ENCODE assay signal across 13 cellular contexts in the genomic region with DNA sequence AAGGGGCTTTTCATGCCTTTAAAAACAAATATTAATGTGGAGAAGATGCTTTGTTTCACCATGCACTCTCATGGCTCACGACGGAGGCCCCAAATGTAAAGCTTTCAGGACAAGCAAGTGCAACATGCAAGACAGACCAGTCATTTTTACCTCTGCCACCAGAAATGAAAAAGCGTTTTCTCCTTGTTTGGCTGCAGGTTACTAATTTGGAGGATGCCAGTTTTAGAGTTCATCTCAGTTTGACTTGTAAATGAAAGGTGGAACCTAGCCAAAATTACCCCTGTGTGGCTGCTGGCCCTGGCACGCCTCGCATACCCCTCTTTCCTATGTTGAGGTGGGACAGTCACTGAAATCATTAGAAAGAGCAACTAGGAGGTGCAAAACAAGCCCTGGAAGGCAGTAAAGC.
A peak's percentile ranks its signal among the peaks of the same experiment; 100 is the strongest.
DNase-seq lines count a peak whose midpoint lies in the region; ATAC-seq and TF ChIP-seq lines count a peak whose summit lies in the region.
"Had no signal": no experiment of that assay in that cellular context is flagged by ENCODE, and none has a peak within 500 bp of the region (broad histone marks: within the 10 kb centered on the region; RNA-seq: fewer than 3 reads in every experiment).

No MANE protein-coding gene starts in this region.

- H3K27me3 Mint-ChIP-seq in activated CD4-positive, alpha-beta memory T cell treated with anti-CD3 and anti-CD28 coated beads, Interleukin-2, amount 10 ng/mL, durations not matched to agents 7 days and 5 days: no peaks in the 10 kb centered on the region
- H3K27me3 Mint-ChIP-seq: naive thymus-derived CD4-positive, alpha-beta T cell had no signal

- peak overlapping the region; percentile 31 for H3K27ac Mint-ChIP-seq in activated CD4-positive, alpha-beta memory T cell treated with anti-CD3 and anti-CD28 coated beads, Interleukin-2, amount 10 ng/mL, durations not matched to agents 7 days and 5 days

- peaks cover 59% of the 10 kb centered on the region for H3K36me3 Mint-ChIP-seq in activated CD4-positive, alpha-beta memory T cell treated with anti-CD3 and anti-CD28 coated beads, Interleukin-2, amount 10 ng/mL, durations not matched to agents 7 days and 5 days (ENCODE audit: low read depth)

- CTCF ChIA-PET in activated CD4-positive, alpha-beta memory T cell treated with anti-CD3 and anti-CD28 coated beads, Interleukin-2, amount 10 ng/mL, durations not matched to agents 7 days and 5 days (lab: Charles Lee): interaction anchor here (0.6 kb wide), 1 partner anchor 144 kb away, joined by 3 read pairs; no protein-coding TSS in a partner anchor

- no peak overlapping the region for H3K4me3 Mint-ChIP-seq in activated CD4-positive, alpha-beta memory T cell treated with anti-CD3 and anti-CD28 coated beads, Interleukin-2, amount 10 ng/mL, durations not matched to agents 7 days and 5 days

- TF ChIP-seq POLR2A in GM10847 (IDR thresholded peaks at IDR 0.05; ENCODE audit: extremely low read depth, insufficient read length): peak; percentile 9

- peak; percentile 61 for ATAC-seq in GM19035 (IDR thresholded peaks at IDR 0.05; ENCODE audit: unreplicated experiment)
- peak; percentile 49 for ATAC-seq in HG02852 (IDR thresholded peaks at IDR 0.05; ENCODE audit: unreplicated experiment)
- ATAC-seq: naive thymus-derived CD4-positive, alpha-beta T cell had no signal

- DNase-seq in activated CD4-positive, alpha-beta memory T cell treated with anti-CD3 and anti-CD28 coated beads, Interleukin-2, amount 10 ng/mL, durations not matched to agents 7 days and 5 days: no peak
- no peak for DNase-seq in DMS153 (lab: John Stamatoyannopoulos, UW)
- no peak for DNase-seq in NCI-H345 (lab: John Stamatoyannopoulos, UW)
- no peak for DNase-seq in nucleus accumbens (lab: John Stamatoyannopoulos, UW)
- no peak for DNase-seq in glomerular visceral epithelial cell (ENCODE audit: extremely low spot score)
- DNase-seq: dermis blood vessel endothelial cell; naive thymus-derived CD4-positive, alpha-beta T cell; SJCRH30; stimulated activated CD4-positive, alpha-beta T cell treated with anti-CD3 and anti-CD28 coated beads, Interleukin-4, amount 100 ng/mL, for 1 hour; upper lobe of left lung had no signal

- peaks cover 55% of the 10 kb centered on the region for H3K4me1 Mint-ChIP-seq in activated CD4-positive, alpha-beta memory T cell treated with anti-CD3 and anti-CD28 coated beads, Interleukin-2, amount 10 ng/mL, durations not matched to agents 7 days and 5 days

- POLR2A ChIA-PET in activated CD4-positive, alpha-beta memory T cell treated with anti-CD3 and anti-CD28 coated beads, Interleukin-2, amount 10 ng/mL, durations not matched to agents 7 days and 5 days (lab: Charles Lee): interaction anchor here (1.1 to 1.9 kb wide), 4 partner anchors 9 to 137 kb away, joined by 4 to 6 read pairs (median 5); no protein-coding TSS in a partner anchor

- H3K9me3 Mint-ChIP-seq in activated CD4-positive, alpha-beta memory T cell treated with anti-CD3 and anti-CD28 coated beads, Interleukin-2, amount 10 ng/mL, durations not matched to agents 7 days and 5 days: no peaks in the 10 kb centered on the region
